ENCODE assay signal across 12 cellular contexts in the genomic region with DNA sequence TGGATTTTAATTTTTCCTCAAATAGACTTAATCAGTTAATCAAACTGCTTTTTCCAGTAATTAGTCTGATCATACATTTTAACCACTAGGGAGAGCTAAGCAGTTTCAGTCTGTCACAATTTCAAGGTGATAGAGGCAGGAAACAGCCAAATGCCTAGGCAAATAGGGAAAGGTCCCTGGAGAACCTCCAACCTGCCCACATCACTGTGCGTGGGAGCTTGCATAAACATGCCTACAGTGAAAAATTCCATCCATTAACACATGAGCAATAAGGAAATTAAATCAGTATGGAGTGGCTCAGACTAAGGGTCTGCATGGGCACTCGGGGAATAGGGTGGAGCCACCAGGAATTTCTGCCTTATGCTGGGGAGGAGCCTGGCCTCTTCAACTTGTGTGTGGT.
DNase-seq lines count a peak whose midpoint lies in the region; ATAC-seq and TF ChIP-seq lines count a peak whose summit lies in the region.
"Had no signal": no experiment of that assay in that cellular context is flagged by ENCODE, and none has a peak within 500 bp of the region (broad histone marks: within the 10 kb centered on the region; RNA-seq: fewer than 3 reads in every experiment).

No MANE protein-coding gene starts in this region.

- no peak overlapping the region for H3K4me3 ChIP-seq in epithelial cell of esophagus (ENCODE audit: low read length)
- no peak overlapping the region for H3K4me3 ChIP-seq in neural progenitor cell

- no peak overlapping the region for H3K27ac ChIP-seq in neural progenitor cell

- H3K4me2 ChIP-seq in neural progenitor cell = no peak overlapping the region

- TF ChIP-seq CTCF in epithelial cell of esophagus (IDR thresholded peaks at IDR 0.05; ENCODE audit: insufficient read depth, low read depth, low read length, missing control alignments) (peak; percentile 47), neural progenitor cell (IDR thresholded peaks at IDR 0.05) (peak; percentile 17)

- H3K27me3 ChIP-seq in neural progenitor cell = no peaks in the 10 kb centered on the region

- no peaks in the 10 kb centered on the region for H3K4me1 ChIP-seq in neural progenitor cell

- H3K27me3 Mint-ChIP-seq in neural progenitor cell (ENCODE audit: insufficient read depth, low read depth) = peaks cover 6% of the 10 kb centered on the region
- no peaks in the 10 kb centered on the region for H3K27me3 Mint-ChIP-seq in immature natural killer cell (ENCODE audit: low read depth in 3 of 3)
- H3K27me3 Mint-ChIP-seq: activated B cell treated with CpG ODN at 0.5 μM for 24 hours had no signal

- H3K9me3 ChIP-seq in neural progenitor cell (ENCODE audit: low read depth) = peaks cover 4% of the 10 kb centered on the region

- H3K9me3 Mint-ChIP-seq in neural progenitor cell (peaks cover 4% of the 10 kb centered on the region), immature natural killer cell (peaks cover 0 to 5% (median 2%) of the 10 kb centered on the region in 6 donors)

- no peaks in the 10 kb centered on the region for H3F3A ChIP-seq in neural progenitor cell (ENCODE audit: low read depth)

- H3K4me1 Mint-ChIP-seq in neural progenitor cell = no peaks in the 10 kb centered on the region
- H3K4me1 Mint-ChIP-seq in immature natural killer cell = no peaks in the 10 kb centered on the region
- H3K4me1 Mint-ChIP-seq: activated B cell treated with CpG ODN at 0.5 μM for 24 hours had no signal

- no peak overlapping the region for H2AFZ ChIP-seq in neural progenitor cell (replicated peaks)

- H3K9ac ChIP-seq in neural progenitor cell = no peak overlapping the region

- H4K20me1 ChIP-seq in neural progenitor cell (ENCODE audit: low read depth) = no peaks in the 10 kb centered on the region

- H3K4me3 Mint-ChIP-seq in neural progenitor cell (no peak overlapping the region), immature natural killer cell (no peak overlapping the region)
- H3K4me3 Mint-ChIP-seq: activated B cell treated with CpG ODN at 0.5 μM for 24 hours had no signal

- H3K36me3 Mint-ChIP-seq in neural progenitor cell (no peaks in the 10 kb centered on the region), immature natural killer cell (no peaks in the 10 kb centered on the region)

- no peaks in the 10 kb centered on the region for H3K36me3 ChIP-seq in neural progenitor cell

- H3K79me2 ChIP-seq in neural progenitor cell (ENCODE audit: low read depth) = no peaks in the 10 kb centered on the region

- H3K27ac Mint-ChIP-seq in neural progenitor cell = no peak overlapping the region
- H3K27ac Mint-ChIP-seq in immature natural killer cell = no peak overlapping the region
- H3K27ac Mint-ChIP-seq: activated B cell treated with CpG ODN at 0.5 μM for 24 hours had no signal

- intact Hi-C loops in left ventricle myocardium superior (cut with micrococcal nuclease) = no loop called here

- ATAC-seq in left ventricle myocardium superior = no peak

- peak; percentile 5 for DNase-seq in GM03348 (ENCODE audit: low spot score)
- DNase-seq in NCI-H526 treated with DMSO at 0.1 percent for 48 hours (lab: John Stamatoyannopoulos, UW) = peak; percentile 69
- peak; percentile 93 for DNase-seq in epithelial cell of esophagus (ENCODE audit: low read depth)
- no peak for DNase-seq in neural progenitor cell (ENCODE audit: low spot score)
- no peak for DNase-seq in DMS153 treated with DMSO at 0.1 percent for 48 hours (lab: John Stamatoyannopoulos, UW; ENCODE audit: unreplicated experiment)
- no peak for DNase-seq in left ventricle myocardium superior
- no peak for DNase-seq in stimulated activated CD4-positive, alpha-beta T cell treated with anti-CD3 and anti-CD28 coated beads, Interleukin-12 subunit alpha, Interleukin-12 subunit beta, amount 100 ng/mL, for 4 hours
- no peak for DNase-seq in immature natural killer cell
- DNase-seq: activated B cell treated with CpG ODN at 0.5 μM for 24 hours; COR-L47; NCI-H1092; stimulated activated CD8-positive, alpha-beta memory T cell treated with anti-CD3 and anti-CD28 coated beads, Interleukin-4, amount 100 ng/mL, for 48 hours had no signal

Comparison
In these comparisons a context has a peak if more than half of its experiments do, and no peak if none do; other contexts are left out.
1. DNase-seq: peak in GM03348 (single experiment), NCI-H526 treated with DMSO at 0.1 percent for 48 hours (single experiment) and epithelial cell of esophagus (single experiment); none in neural progenitor cell (single experiment), DMS153 treated with DMSO at 0.1 percent for 48 hours (single experiment), left ventricle myocardium superior (single experiment), stimulated activated CD4-positive, alpha-beta T cell treated with anti-CD3 and anti-CD28 coated beads, Interleukin-12 subunit alpha, Interleukin-12 subunit beta, amount 100 ng/mL, for 4 hours (single experiment) and immature natural killer cell (0 of 3).